22 cellular contexts compared by ENCODE assay signal in the genomic region with DNA sequence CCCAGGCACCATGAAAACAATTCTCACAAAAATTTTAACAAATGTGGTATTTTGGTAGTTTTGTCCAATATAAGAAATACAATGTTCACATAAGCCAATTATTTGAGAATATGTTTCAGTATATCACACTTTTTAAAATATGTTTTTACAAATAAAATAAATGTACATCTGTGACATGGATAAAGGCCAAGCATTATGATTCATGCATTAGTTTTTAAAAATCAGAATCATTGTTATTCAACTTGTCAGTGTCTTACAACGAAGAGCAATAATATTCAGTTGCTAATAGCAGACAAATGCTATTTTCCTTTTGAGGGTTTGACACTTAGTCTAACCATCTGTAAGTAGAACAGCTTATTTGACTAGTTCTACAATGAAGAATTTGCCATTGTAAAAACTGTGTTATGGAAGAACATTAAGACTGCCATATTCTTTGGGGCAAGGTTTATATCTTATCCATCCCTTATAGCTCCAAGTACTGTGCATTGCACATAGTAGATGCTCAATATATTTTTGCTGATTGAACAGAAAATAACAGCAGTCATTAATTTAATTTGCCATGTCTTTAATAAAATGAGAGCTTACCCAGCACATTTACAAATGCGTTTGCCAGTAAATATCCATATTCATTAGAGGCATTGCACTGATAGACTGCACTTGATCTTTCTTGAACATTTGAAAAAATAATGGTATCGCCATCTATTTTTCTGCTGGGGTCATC.
A peak's percentile ranks its signal among the peaks of the same experiment; 100 is the strongest.
DNase-seq lines count a peak whose midpoint lies in the region; ATAC-seq, FAIRE-seq and TF ChIP-seq lines count a peak whose summit lies in the region.
"Had no signal": no experiment of that assay in that cellular context is flagged by ENCODE, and none has a peak within 500 bp of the region (broad histone marks: within the 10 kb centered on the region; RNA-seq: fewer than 3 reads in every experiment).

No MANE protein-coding gene starts in this region.

- POLR2A ChIA-PET in A549 (lab: Yijun Ruan, JAX) (no interaction called here), IMR-90 (lab: Charles Lee; ENCODE audit: unreplicated experiment) (no interaction called here)

- no peaks in the 10 kb centered on the region; the same call in none of the 2 replicates for H3K27me3 ChIP-seq in IMR-90 (ENCODE audit: control insufficient read depth, insufficient read depth, low read length)
- H3K27me3 ChIP-seq in bronchial epithelial cell (ENCODE audit: control insufficient read depth, insufficient read depth, low read length) = no peaks in the 10 kb centered on the region
- H3K27me3 ChIP-seq: BLaER1 had no signal

- TF ChIP-seq EP300 in A549 (IDR thresholded peaks at IDR 0.05) = no peak

- no peak overlapping the region for H2BK120ac ChIP-seq in IMR-90 (ENCODE audit: low read depth, low read length)

- WGBS in A549 (ENCODE audit: missing lambda C conversion rate) = 94% methylated on average over 3 of the region's 3 CpGs
- WGBS in IMR-90 (ENCODE audit: extremely low coverage in 2 of 2, insufficient read length in 1 of 2), 2 experiments = no CpG with 5 or more reads among the region's 3 CpGs

- no peaks in the 10 kb centered on the region for H3K9me1 ChIP-seq in IMR-90 (ENCODE audit: insufficient read depth, low read length)

- no peak overlapping the region for H3K9ac ChIP-seq in IMR-90 (ENCODE audit: low read depth, low read length)
- H3K9ac ChIP-seq: BLaER1, GM23248 had no signal

- H3K23ac ChIP-seq in IMR-90 (ENCODE audit: low read depth, low read length) = no peak overlapping the region

- DNase-seq in A549 (ENCODE audit: low read depth in 1 of 2, low spot score in 1 of 2) (no peak), IMR-90 (no peak), bronchial epithelial cell (ENCODE audit: low read depth) (peak; percentile 24), fibroblast of mammary gland (ENCODE audit: low read depth) (peak; percentile 15), NCI-H748 (lab: John Stamatoyannopoulos, UW; ENCODE audit: unreplicated experiment) (no peak), NCI-H2227 (lab: John Stamatoyannopoulos, UW; ENCODE audit: unreplicated experiment) (no peak)
- DNase-seq: 8988T; Caco-2; CD4-positive, CD25-positive, alpha-beta regulatory T cell; CD8-positive, alpha-beta T cell; DMS153; DND-41; GM23248; H7 had no signal

- 0 out of 3 replicates have a peak, but pooled peaks cover 3% of the 10 kb centered on the region for H3K9me3 ChIP-seq in A549
- H3K9me3 ChIP-seq in IMR-90 (ENCODE audit: control insufficient read depth, insufficient read depth, low read length) = no peaks in the 10 kb centered on the region
- H3K9me3 ChIP-seq: BLaER1, Caco-2 had no signal

- no peak overlapping the region for H3K4ac ChIP-seq in IMR-90 (ENCODE audit: low read depth, low read length)

- TF ChIP-seq CTCF in A549 (IDR thresholded peaks at IDR 0.05) (no peak), IMR-90 (conservative IDR thresholded peaks at IDR 0.05; ENCODE audit: low read depth, low read length) (no peak), bronchial epithelial cell (IDR thresholded peaks at IDR 0.05; ENCODE audit: insufficient read depth, low read length, severe bottlenecking) (no peak), fibroblast of mammary gland (conservative IDR thresholded peaks at IDR 0.05; ENCODE audit: control insufficient read depth, insufficient read depth, low read depth, low read length) (no peak)

- TF ChIP-seq RAD21 in A549 (conservative IDR thresholded peaks at IDR 0.05 in 1 of 2, IDR thresholded peaks at IDR 0.05 in 1 of 2) (no peak), IMR-90 (IDR thresholded peaks at IDR 0.05; ENCODE audit: low read length) (no peak)

- H4K91ac ChIP-seq in IMR-90 (ENCODE audit: insufficient read depth, low read depth, low read length) = no peak overlapping the region

- H3K4me3 ChIP-seq in A549 = no peak overlapping the region
- no peak overlapping the region for H3K4me3 ChIP-seq in IMR-90 (ENCODE audit: insufficient read depth, low read depth, low read length)
- no peak overlapping the region for H3K4me3 ChIP-seq in bronchial epithelial cell (ENCODE audit: low read depth, low read length)
- H3K4me3 ChIP-seq in fibroblast of mammary gland (ENCODE audit: control insufficient read depth, low read depth, low read length) = no peak overlapping the region
- H3K4me3 ChIP-seq: BLaER1, GM23248 had no signal

- H2AK5ac ChIP-seq in IMR-90 (ENCODE audit: low read depth, low read length) = no peak overlapping the region

- BruUV-seq in IMR-90 (replicated peaks; lab: Mats Ljungman, UMichigan) = no TSS peak

- intact Hi-C loops in IMR-90 (cut with micrococcal nuclease) = no loop called here

- no peak overlapping the region for H4K5ac ChIP-seq in IMR-90 (ENCODE audit: low read depth, low read length)

- no peak overlapping the region for H2AK9ac ChIP-seq in IMR-90 (replicated peaks; ENCODE audit: low read depth, low read length, poor library complexity)

- no peaks in the 10 kb centered on the region for H3K36me3 ChIP-seq in IMR-90 (ENCODE audit: control insufficient read depth, insufficient read depth, low read length)
- H3K36me3 ChIP-seq in bronchial epithelial cell (ENCODE audit: control insufficient read depth, insufficient read depth, low read length) = no peaks in the 10 kb centered on the region
- H3K36me3 ChIP-seq: BLaER1 had no signal

- CTCF ChIA-PET in A549 (lab: Yijun Ruan, JAX) (no interaction called here), IMR-90 (lab: Yijun Ruan, JAX) (no interaction called here)

- no peak overlapping the region for H4K8ac ChIP-seq in IMR-90 (ENCODE audit: low read depth in 2 of 2, low read length in 2 of 2)

- H3K27ac ChIP-seq in A549 (no peak overlapping the region; a peak in 1 of 6 replicates), IMR-90 (ENCODE audit: insufficient read depth, low read length) (no peak overlapping the region)
- H3K27ac ChIP-seq: BLaER1, C4-2B, GM23248 had no signal

- no peaks in the 10 kb centered on the region for H3K79me1 ChIP-seq in IMR-90 (ENCODE audit: low read depth in 1 of 2, low read length in 2 of 2)

- no peak overlapping the region for H3K56ac ChIP-seq in IMR-90 (ENCODE audit: extremely low read depth, insufficient read depth, low read length)

- H3K4me2 ChIP-seq in A549 (no peak overlapping the region), IMR-90 (ENCODE audit: low read depth, low read length) (no peak overlapping the region)
- H3K4me2 ChIP-seq: BLaER1 had no signal

- H3K14ac ChIP-seq in IMR-90 (replicated peaks; ENCODE audit: low read depth, low read length) = no peak overlapping the region

- peaks cover 43% of the 10 kb centered on the region for H3K4me1 ChIP-seq in A549
- H3K4me1 ChIP-seq in IMR-90 (ENCODE audit: control insufficient read depth, insufficient read depth, low read length) = no peaks in the 10 kb centered on the region
- H3K4me1 ChIP-seq: Caco-2 had no signal

- no peak overlapping the region for H2BK15ac ChIP-seq in IMR-90 (ENCODE audit: low read depth, low read length)

- H2AFZ ChIP-seq in IMR-90 (replicated peaks; ENCODE audit: low read length, poor library complexity) = no peak overlapping the region
- H2AFZ ChIP-seq: GM23248 had no signal

- no peak overlapping the region for H3K18ac ChIP-seq in IMR-90 (ENCODE audit: low read depth, low read length)

- ATAC-seq in A549 = no peak
- no peak for ATAC-seq in IMR-90 (ENCODE audit: low read depth)
- no peak for ATAC-seq in HG03135 (IDR thresholded peaks at IDR 0.05; ENCODE audit: unreplicated experiment)
- no peak for ATAC-seq in HG02840 (IDR thresholded peaks at IDR 0.05; ENCODE audit: low FRiP score, unreplicated experiment)
- ATAC-seq: CD8-positive, alpha-beta T cell; HCT116 had no signal

- H4K20me1 ChIP-seq in IMR-90 (ENCODE audit: insufficient read depth, low read length) = no peaks in the 10 kb centered on the region
- H4K20me1 ChIP-seq: BLaER1 had no signal

- dilution Hi-C loops in IMR-90 (cut with HindIII; ENCODE audit: low sequenced_read_pairs, unreplicated experiment) = loop anchor here (25.0 kb wide), 1 partner anchor 290 kb away; no protein-coding TSS in a partner anchor

- TF ChIP-seq POLR2A in A549 (IDR thresholded peaks at IDR 0.05; ENCODE audit: low read length) (no peak), IMR-90 (IDR thresholded peaks at IDR 0.05; ENCODE audit: low read depth, low read length) (no peak)

- no peak overlapping the region for H2BK5ac ChIP-seq in IMR-90 (ENCODE audit: low read depth, low read length, poor library complexity, severe bottlenecking)

- FAIRE-seq in A549 (lab: Jason Lieb, UNC) (no peak), bronchial epithelial cell (lab: Jason Lieb, UNC) (no peak)
- FAIRE-seq: G401.6, GM12892, H1 had no signal

- in situ Hi-C loops in IMR-90 (cut with MboI; ENCODE audit: low sequenced_read_pairs) = loop anchor here (10.0 kb wide), 1 partner anchor 287 kb away; no protein-coding TSS in a partner anchor

- no peak overlapping the region for H2BK20ac ChIP-seq in IMR-90 (ENCODE audit: low read depth, low read length)

TF ChIP-seq in A549, 52 proteins besides CTCF, POLR2A, EP300 and RAD21:
- TF ChIP-seq JUN (IDR thresholded peaks at IDR 0.05) (no peak), SREBF2 (IDR thresholded peaks at IDR 0.05) (no peak), RFX5 (IDR thresholded peaks at IDR 0.05) (no peak), MAFK (IDR thresholded peaks at IDR 0.05; ENCODE audit: partially characterized antibody) (peak; percentile 87)
TF ChIP-seq in A549: peak in this region for 1.

TF ChIP-seq in IMR-90, 13 proteins besides CTCF, POLR2A, EP300 and RAD21:
- TF ChIP-seq ELK1 (IDR thresholded peaks at IDR 0.05; ENCODE audit: borderline replicate concordance, low read depth, low read length) = no peak
- TF ChIP-seq MAFK (IDR thresholded peaks at IDR 0.05; ENCODE audit: low read depth, low read length) = peak; percentile 58
- TF ChIP-seq CEBPB (IDR thresholded peaks at IDR 0.05; ENCODE audit: low read depth, low read length) = no peak
- TF ChIP-seq FOS (IDR thresholded peaks at IDR 0.05; ENCODE audit: low read depth, low read length) = no peak

Comparison
In these comparisons a context has a peak if more than half of its experiments do, and no peak if none do; other contexts are left out.
1. DNase-seq: peak in bronchial epithelial cell (single experiment) and fibroblast of mammary gland (single experiment); none in A549 (0 of 2), IMR-90 (single experiment), NCI-H748 (single experiment) and NCI-H2227 (single experiment).